In the genomic region with DNA sequence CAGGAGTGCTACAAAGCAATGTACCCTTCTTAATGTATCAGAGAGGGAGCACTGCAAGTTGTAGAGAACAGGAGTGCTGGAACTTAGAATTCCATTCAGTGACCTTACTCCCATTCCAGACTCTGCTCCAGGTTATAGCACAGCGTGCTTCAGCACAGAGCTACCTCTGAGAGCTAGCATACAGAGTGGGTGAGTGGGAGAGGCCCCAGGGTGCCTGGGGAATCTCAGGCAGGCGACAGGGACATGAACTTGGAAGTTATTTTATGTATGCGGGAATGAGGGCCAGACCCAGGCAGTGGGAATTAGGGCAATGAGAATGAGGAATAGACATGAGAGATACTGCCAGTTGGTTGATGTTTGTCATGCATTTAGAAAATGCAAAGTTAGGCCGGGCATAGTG, we compare ENCODE assay signal across 31 cellular contexts. TPM values are rescaled to one million over a fixed set of nuclear protein-coding genes. Genes with fewer than 3 reads are reported as not detected.
"Had no signal": no experiment of that assay in that cellular context is flagged by ENCODE, and none has a peak within 500 bp of the region (broad histone marks: within the 10 kb centered on the region; RNA-seq: fewer than 3 reads in every experiment).

No MANE protein-coding gene starts in this region.

- DNase-seq: activated CD4-positive, alpha-beta memory T cell treated with anti-CD3 and anti-CD28 coated beads for 36 hours; activated CD4-positive, alpha-beta T cell treated with anti-CD3 and anti-CD28 coated beads for 36 hours; activated CD4-positive, alpha-beta T cell treated with anti-CD3 and anti-CD28 coated beads, Interleukin-2, amount 10 ng/mL, durations not matched to agents 24 days and 14 days; activated CD4-positive, CD25-positive, alpha-beta regulatory T cell; activated CD4-positive, CD25-positive, alpha-beta regulatory T cell treated with anti-CD3 and anti-CD28 coated beads, Interleukin-2, amount 50 U/mL, for 72 hours; activated CD8-positive, alpha-beta memory T cell treated with anti-CD3 and anti-CD28 coated beads, Interleukin-2, amount 10 ng/mL, durations not matched to agents 7 days and 5 days; activated CD8-positive, alpha-beta memory T cell treated with anti-CD3 and anti-CD28 coated beads, Interleukin-2, amount 50 U/mL, for 4 hours; activated CD8-positive, alpha-beta T cell treated with anti-CD3 and anti-CD28 coated beads, Interleukin-2, amount 10 ng/mL, durations not matched to agents 7 days and 5 days; activated gamma-delta T cell; activated naive CD4-positive, alpha-beta T cell; activated naive CD4-positive, alpha-beta T cell treated with anti-CD3 and anti-CD28 coated beads, Interleukin-2, amount 10 ng/mL, durations not matched to agents 7 days and 5 days; activated naive CD8-positive, alpha-beta T cell treated with anti-CD3 and anti-CD28 coated beads, Interleukin-2, amount 10 ng/mL, durations not matched to agents 7 days and 5 days; activated T-cell treated with anti-CD3 and anti-CD28 coated beads, Interleukin-2, amount 50 U/mL, for 1 hour; activated T-cell treated with anti-CD3 and anti-CD28 coated beads, Interleukin-2, amount 50 U/mL, for 48 hours; brain microvascular endothelial cell; central memory CD4-positive, alpha-beta T cell; cerebellar nuclear complex; colonic mucosa; effector CD8-positive, alpha-beta T cell; foreskin keratinocyte; gastrocnemius medialis; glutamatergic neuron; T-helper 2 cell had no signal

- H3K27ac ChIP-seq: brain microvascular endothelial cell, colonic mucosa, foreskin keratinocyte, gastrocnemius medialis had no signal

- H3K36me3 ChIP-seq: brain microvascular endothelial cell, colonic mucosa, gastrocnemius medialis had no signal

- H3K4me3 Mint-ChIP-seq: activated CD4-positive, alpha-beta memory T cell treated with anti-CD3 and anti-CD28 coated beads for 36 hours; activated CD4-positive, alpha-beta T cell treated with anti-CD3 and anti-CD28 coated beads for 36 hours; activated CD4-positive, alpha-beta T cell treated with anti-CD3 and anti-CD28 coated beads, Interleukin-2, amount 10 ng/mL, durations not matched to agents 24 days and 14 days; activated CD8-positive, alpha-beta memory T cell treated with anti-CD3 and anti-CD28 coated beads, Interleukin-2, amount 10 ng/mL, durations not matched to agents 7 days and 5 days; activated CD8-positive, alpha-beta T cell treated with anti-CD3 and anti-CD28 coated beads, Interleukin-2, amount 10 ng/mL, durations not matched to agents 7 days and 5 days; activated naive CD4-positive, alpha-beta T cell treated with anti-CD3 and anti-CD28 coated beads, Interleukin-2, amount 10 ng/mL, durations not matched to agents 7 days and 5 days; activated naive CD8-positive, alpha-beta T cell treated with anti-CD3 and anti-CD28 coated beads, Interleukin-2, amount 10 ng/mL, durations not matched to agents 7 days and 5 days had no signal

- ATAC-seq: activated CD4-positive, alpha-beta T cell treated with anti-CD3 and anti-CD28 coated beads for 36 hours; activated CD8-positive, alpha-beta memory T cell treated with anti-CD3 and anti-CD28 coated beads, Interleukin-2, amount 10 ng/mL, durations not matched to agents 7 days and 5 days; activated CD8-positive, alpha-beta T cell treated with anti-CD3 and anti-CD28 coated beads, Interleukin-2, amount 10 ng/mL, durations not matched to agents 7 days and 5 days; activated naive CD4-positive, alpha-beta T cell treated with anti-CD3 and anti-CD28 coated beads, Interleukin-2, amount 50 U/mL, for 72 hours; esophagus mucosa; foreskin keratinocyte; gastrocnemius medialis had no signal

- H3K9me3 Mint-ChIP-seq: activated CD4-positive, alpha-beta memory T cell treated with anti-CD3 and anti-CD28 coated beads for 36 hours; activated CD4-positive, alpha-beta T cell treated with anti-CD3 and anti-CD28 coated beads, Interleukin-2, amount 10 ng/mL, durations not matched to agents 24 days and 14 days; activated naive CD4-positive, alpha-beta T cell treated with anti-CD3 and anti-CD28 coated beads, Interleukin-2, amount 10 ng/mL, durations not matched to agents 7 days and 5 days; activated naive CD4-positive, alpha-beta T cell treated with anti-CD3 and anti-CD28 coated beads, Interleukin-2, amount 50 U/mL, for 72 hours; activated naive CD8-positive, alpha-beta T cell treated with anti-CD3 and anti-CD28 coated beads, Interleukin-2, amount 10 ng/mL, durations not matched to agents 7 days and 5 days had no signal

- H3K9me3 ChIP-seq: colonic mucosa, gastrocnemius medialis had no signal

- H3K4me1 Mint-ChIP-seq: activated CD4-positive, alpha-beta T cell treated with anti-CD3 and anti-CD28 coated beads for 36 hours; activated CD4-positive, alpha-beta T cell treated with anti-CD3 and anti-CD28 coated beads, Interleukin-2, amount 10 ng/mL, durations not matched to agents 24 days and 14 days; activated CD8-positive, alpha-beta memory T cell treated with anti-CD3 and anti-CD28 coated beads, Interleukin-2, amount 10 ng/mL, durations not matched to agents 7 days and 5 days; activated naive CD4-positive, alpha-beta T cell treated with anti-CD3 and anti-CD28 coated beads, Interleukin-2, amount 10 ng/mL, durations not matched to agents 7 days and 5 days; activated naive CD8-positive, alpha-beta T cell treated with anti-CD3 and anti-CD28 coated beads, Interleukin-2, amount 10 ng/mL, durations not matched to agents 7 days and 5 days had no signal

- H3K27ac Mint-ChIP-seq: activated CD4-positive, alpha-beta memory T cell treated with anti-CD3 and anti-CD28 coated beads for 36 hours; activated CD4-positive, alpha-beta T cell treated with anti-CD3 and anti-CD28 coated beads for 36 hours; activated CD4-positive, alpha-beta T cell treated with anti-CD3 and anti-CD28 coated beads, Interleukin-2, amount 10 ng/mL, durations not matched to agents 24 days and 14 days; activated CD8-positive, alpha-beta memory T cell treated with anti-CD3 and anti-CD28 coated beads, Interleukin-2, amount 10 ng/mL, durations not matched to agents 7 days and 5 days; activated CD8-positive, alpha-beta T cell treated with anti-CD3 and anti-CD28 coated beads, Interleukin-2, amount 10 ng/mL, durations not matched to agents 7 days and 5 days; activated naive CD4-positive, alpha-beta T cell treated with anti-CD3 and anti-CD28 coated beads, Interleukin-2, amount 10 ng/mL, durations not matched to agents 7 days and 5 days; activated naive CD4-positive, alpha-beta T cell treated with anti-CD3 and anti-CD28 coated beads, Interleukin-2, amount 50 U/mL, for 72 hours; activated naive CD8-positive, alpha-beta T cell treated with anti-CD3 and anti-CD28 coated beads, Interleukin-2, amount 10 ng/mL, durations not matched to agents 7 days and 5 days had no signal

- H3K27me3 ChIP-seq: brain microvascular endothelial cell, colonic mucosa, foreskin keratinocyte, gastrocnemius medialis had no signal

- H3K4me3 ChIP-seq: colonic mucosa, gastrocnemius medialis had no signal

- H3K4me1 ChIP-seq: colonic mucosa, foreskin keratinocyte, gastrocnemius medialis had no signal

- H3K36me3 Mint-ChIP-seq: activated CD4-positive, alpha-beta memory T cell treated with anti-CD3 and anti-CD28 coated beads for 36 hours; activated CD8-positive, alpha-beta memory T cell treated with anti-CD3 and anti-CD28 coated beads, Interleukin-2, amount 10 ng/mL, durations not matched to agents 7 days and 5 days; activated naive CD4-positive, alpha-beta T cell treated with anti-CD3 and anti-CD28 coated beads, Interleukin-2, amount 10 ng/mL, durations not matched to agents 7 days and 5 days; activated naive CD4-positive, alpha-beta T cell treated with anti-CD3 and anti-CD28 coated beads, Interleukin-2, amount 50 U/mL, for 72 hours; activated naive CD8-positive, alpha-beta T cell treated with anti-CD3 and anti-CD28 coated beads, Interleukin-2, amount 10 ng/mL, durations not matched to agents 7 days and 5 days had no signal

RNA-seq across cellular contexts. Expression of gene KNG1, which starts 3.7 kb away (rescaled TPM):
- total RNA-seq: activated CD4-positive, alpha-beta memory T cell treated with anti-CD3 and anti-CD28 coated beads for 36 hours; activated CD4-positive, alpha-beta T cell treated with anti-CD3 and anti-CD28 coated beads for 36 hours; activated CD4-positive, alpha-beta T cell treated with anti-CD3 and anti-CD28 coated beads, Interleukin-2, amount 10 ng/mL, durations not matched to agents 24 days and 14 days; activated CD8-positive, alpha-beta memory T cell treated with anti-CD3 and anti-CD28 coated beads for 36 hours; activated CD8-positive, alpha-beta memory T cell treated with anti-CD3 and anti-CD28 coated beads, Interleukin-2, amount 10 ng/mL, durations not matched to agents 7 days and 5 days; activated CD8-positive, alpha-beta T cell treated with anti-CD3 and anti-CD28 coated beads, Interleukin-2, amount 10 ng/mL, durations not matched to agents 7 days and 5 days; activated naive CD4-positive, alpha-beta T cell treated with anti-CD3 and anti-CD28 coated beads, Interleukin-2, amount 50 U/mL, for 72 hours; activated naive CD8-positive, alpha-beta T cell treated with anti-CD3 and anti-CD28 coated beads, Interleukin-2, amount 10 ng/mL, durations not matched to agents 7 days and 5 days; astrocyte; bronchial epithelial cell; dermis microvascular lymphatic vessel endothelial cell; epithelial cell of proximal tubule; esophagus mucosa; foreskin keratinocyte; T-helper 1 cell treated with Interleukin-12 subunit alpha and Interleukin-12 subunit beta and Interleukin-4 antibody, amounts not matched to agents 30 ng/mL and 1 ng/mL, for 36 hours had no signal
- polyA plus RNA-seq: foreskin keratinocyte had no signal

RNA-seq across cellular contexts. Expression of gene HRG, which starts 47.7 kb away (rescaled TPM):
- total RNA-seq: activated CD4-positive, alpha-beta memory T cell treated with anti-CD3 and anti-CD28 coated beads for 36 hours; activated CD4-positive, alpha-beta T cell treated with anti-CD3 and anti-CD28 coated beads, Interleukin-2, amount 10 ng/mL, durations not matched to agents 24 days and 14 days; activated CD8-positive, alpha-beta memory T cell treated with anti-CD3 and anti-CD28 coated beads for 36 hours; activated CD8-positive, alpha-beta memory T cell treated with anti-CD3 and anti-CD28 coated beads, Interleukin-2, amount 10 ng/mL, durations not matched to agents 7 days and 5 days; activated CD8-positive, alpha-beta T cell treated with anti-CD3 and anti-CD28 coated beads, Interleukin-2, amount 10 ng/mL, durations not matched to agents 7 days and 5 days; activated naive CD4-positive, alpha-beta T cell treated with anti-CD3 and anti-CD28 coated beads, Interleukin-2, amount 50 U/mL, for 72 hours; activated naive CD8-positive, alpha-beta T cell treated with anti-CD3 and anti-CD28 coated beads, Interleukin-2, amount 10 ng/mL, durations not matched to agents 7 days and 5 days; astrocyte; bronchial epithelial cell; dermis microvascular lymphatic vessel endothelial cell; epithelial cell of proximal tubule; T-helper 1 cell treated with Interleukin-12 subunit alpha and Interleukin-12 subunit beta and Interleukin-4 antibody, amounts not matched to agents 30 ng/mL and 1 ng/mL, for 36 hours had no signal
- polyA plus RNA-seq: foreskin keratinocyte had no signal
